ENCODE assay signal across 2 cellular contexts in genomic region chr4:95142877-95143412, GRCh38.
TF ChIP-seq lines count a peak whose summit lies in the region.

No MANE protein-coding gene starts in this region.

TF ChIP-seq in HEK293T, 16 proteins besides CTCF, POLR2A, EP300 and RAD21 (continued from another document):
- TF ChIP-seq ARNT (IDR thresholded peaks at IDR 0.05) (no peak), NFRKB (IDR thresholded peaks at IDR 0.05) (no peak), CTBP1 (IDR thresholded peaks at IDR 0.05; ENCODE audit: borderline replicate concordance) (no peak), FOXA1 (IDR thresholded peaks at IDR 0.05) (no peak), L3MBTL2 (conservative IDR thresholded peaks at IDR 0.05) (no peak), SUZ12 (IDR thresholded peaks at IDR 0.05) (no peak), ELF4 (IDR thresholded peaks at IDR 0.05) (no peak)

TF ChIP-seq in GM12878, 131 proteins besides CTCF, POLR2A, EP300 and RAD21 (continued from another document):
- TF ChIP-seq ZNF592 (IDR thresholded peaks at IDR 0.05) = no peak
- no peak for TF ChIP-seq SUZ12 (IDR thresholded peaks at IDR 0.05; ENCODE audit: unreplicated experiment)
- no peak for TF ChIP-seq CEBPB (IDR thresholded peaks at IDR 0.05; ENCODE audit: borderline replicate concordance in 1 of 2, low read depth in 2 of 2, low read length in 2 of 2)
- TF ChIP-seq CHD1 (IDR thresholded peaks at IDR 0.05; ENCODE audit: low read depth, low read length) = no peak
- no peak for TF ChIP-seq REST (IDR thresholded peaks at IDR 0.05; ENCODE audit: low read depth, low read length)
- no peak for TF ChIP-seq CHD2 (IDR thresholded peaks at IDR 0.05; ENCODE audit: borderline replicate concordance, low read depth, low read length)
- no peak for TF ChIP-seq HDGF (IDR thresholded peaks at IDR 0.05)
- TF ChIP-seq SMAD5 (IDR thresholded peaks at IDR 0.05; ENCODE audit: low read depth) = no peak
- TF ChIP-seq FOXK2 (IDR thresholded peaks at IDR 0.05) = no peak
